Comparison of ENCODE assay signal across 13 cellular contexts in genomic region chr1:30471307-30471706, GRCh38.
"Had no signal": no experiment of that assay in that cellular context is flagged by ENCODE, and none has a peak within 500 bp of the region (broad histone marks: within the 10 kb centered on the region; RNA-seq: fewer than 3 reads in every experiment).

No MANE protein-coding gene starts in this region.

- DNase-seq: activated CD4-positive, alpha-beta memory T cell treated with anti-CD3 and anti-CD28 coated beads, Interleukin-2, amount 10 ng/mL, durations not matched to agents 7 days and 5 days; activated CD4-positive, CD25-positive, alpha-beta regulatory T cell treated with anti-CD3 and anti-CD28 coated beads, Interleukin-2, amount 50 U/mL, for 72 hours; activated CD8-positive, alpha-beta memory T cell treated with anti-CD3 and anti-CD28 coated beads, Interleukin-2, amount 50 U/mL, for 4 hours; activated naive CD4-positive, alpha-beta T cell; activated T-cell treated with anti-CD3 and anti-CD28 coated beads, Interleukin-2, amount 50 U/mL, for 48 hours; amniotic stem cell; caudate nucleus; midbrain; T1000 had no signal

- H2AFZ ChIP-seq: neural progenitor cell had no signal

- H3K27ac ChIP-seq: neural progenitor cell, sigmoid colon, spleen had no signal

- H3K27me3 ChIP-seq: neural progenitor cell, sigmoid colon had no signal

- H3K9ac ChIP-seq: neural progenitor cell had no signal

- H3K36me3 ChIP-seq: neural progenitor cell, sigmoid colon, spleen had no signal

- H3K4me1 ChIP-seq: neural progenitor cell, sigmoid colon, spleen had no signal

- H3K4me1 Mint-ChIP-seq: activated CD4-positive, alpha-beta memory T cell treated with anti-CD3 and anti-CD28 coated beads, Interleukin-2, amount 10 ng/mL, durations not matched to agents 7 days and 5 days; neural progenitor cell had no signal

- H3K4me2 ChIP-seq: neural progenitor cell had no signal

- H3K9me3 Mint-ChIP-seq: activated CD4-positive, alpha-beta memory T cell treated with anti-CD3 and anti-CD28 coated beads, Interleukin-2, amount 10 ng/mL, durations not matched to agents 7 days and 5 days; neural progenitor cell had no signal

- H3K36me3 Mint-ChIP-seq: neural progenitor cell had no signal

- H3K9me3 ChIP-seq: sigmoid colon, spleen had no signal

- H3K4me3 Mint-ChIP-seq: activated CD4-positive, alpha-beta memory T cell treated with anti-CD3 and anti-CD28 coated beads, Interleukin-2, amount 10 ng/mL, durations not matched to agents 7 days and 5 days; neural progenitor cell had no signal

- H3K4me3 ChIP-seq: lung, neural progenitor cell, sigmoid colon, spleen had no signal

- H3K27ac Mint-ChIP-seq: activated CD4-positive, alpha-beta memory T cell treated with anti-CD3 and anti-CD28 coated beads, Interleukin-2, amount 10 ng/mL, durations not matched to agents 7 days and 5 days; neural progenitor cell had no signal
